In the genomic region with DNA sequence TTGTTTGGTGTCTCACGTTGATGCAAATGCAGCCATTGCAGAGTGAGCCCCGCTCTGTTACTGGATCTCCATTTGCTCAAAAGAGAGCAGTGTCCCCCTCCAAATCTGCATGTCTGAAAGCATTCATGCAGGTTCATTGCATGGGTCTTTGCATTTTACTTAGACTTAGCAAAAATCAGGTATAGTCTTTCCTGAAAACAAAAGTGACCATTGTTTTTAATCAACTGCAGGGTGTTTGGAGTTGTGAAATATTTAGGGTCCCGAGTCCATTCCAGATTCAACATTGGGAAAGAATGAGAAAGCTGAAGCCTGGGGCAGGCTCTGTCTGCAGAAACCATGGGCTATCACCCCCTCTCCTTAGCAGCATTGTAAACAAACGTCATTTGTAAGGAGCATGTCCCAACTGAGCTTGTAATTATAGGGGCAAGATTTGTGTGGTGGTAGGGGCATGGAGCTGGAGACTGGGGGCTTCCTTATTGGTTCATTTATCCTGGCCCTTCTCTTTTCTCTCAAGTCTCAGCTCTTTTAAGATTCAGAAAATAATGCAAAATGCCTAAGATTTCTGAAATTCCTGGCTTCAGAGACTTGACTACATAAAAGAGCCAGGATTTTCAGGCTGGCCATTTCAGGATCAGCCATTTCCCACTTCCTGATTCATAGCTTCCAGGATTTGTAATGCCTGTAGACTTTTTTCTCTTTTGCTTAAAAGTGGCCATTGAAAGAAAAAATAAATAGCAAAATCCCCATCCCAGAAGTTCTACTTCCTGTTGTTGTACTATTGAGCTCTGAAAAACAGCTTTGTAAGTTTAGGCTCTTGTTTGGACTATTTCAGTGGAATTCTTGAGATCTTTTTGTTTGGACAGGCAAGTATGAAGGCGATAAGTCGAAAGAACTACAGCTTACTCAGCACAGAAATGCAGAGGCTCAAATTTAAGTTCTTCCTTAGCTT, we compare ENCODE assay signal across 11 cellular contexts. TPM values are rescaled to one million over a fixed set of nuclear protein-coding genes. Genes with fewer than 3 reads are reported as not detected.
DNase-seq lines count a peak whose midpoint lies in the region; ATAC-seq and TF ChIP-seq lines count a peak whose summit lies in the region.
"Had no signal": no experiment of that assay in that cellular context is flagged by ENCODE, and none has a peak within 500 bp of the region (broad histone marks: within the 10 kb centered on the region; RNA-seq: fewer than 3 reads in every experiment).

No MANE protein-coding gene starts in this region.

- no peak overlapping the region for H2AK9ac ChIP-seq in IMR-90 (replicated peaks; ENCODE audit: low read depth, low read length, poor library complexity)

- H4K91ac ChIP-seq in IMR-90 (ENCODE audit: insufficient read depth, low read depth, low read length), result peak overlapping the region; percentile 20; the same call in 1 of the 2 replicates

- H3K9me1 ChIP-seq in IMR-90 (ENCODE audit: insufficient read depth, low read length), result peaks cover 41% of the 10 kb centered on the region

- H2BK120ac ChIP-seq in IMR-90 (ENCODE audit: low read depth, low read length), result peak overlapping the region; percentile 61; the same call in 1 of the 2 replicates

- H3K27ac ChIP-seq in IMR-90 (ENCODE audit: insufficient read depth, low read length), result peak overlapping the region; percentile 89
- H3K27ac ChIP-seq in coronary artery, result peak overlapping the region; percentile 78
- H3K27ac ChIP-seq in liver (ENCODE audit: low read depth in 1 of 2, low read length in 2 of 2), result peak overlapping the region; percentile 25 to 37
- peak overlapping the region; percentile 6 for H3K27ac ChIP-seq in temporal lobe (ENCODE audit: low read depth, low read length)

- ATAC-seq in IMR-90 (ENCODE audit: low read depth) (peak; percentile 67), HG02970 (IDR thresholded peaks at IDR 0.05; ENCODE audit: low FRiP score, unreplicated experiment) (no peak), GM21367 (IDR thresholded peaks at IDR 0.05; ENCODE audit: unreplicated experiment) (no peak), HG03280 (IDR thresholded peaks at IDR 0.05; ENCODE audit: unreplicated experiment) (no peak)
- ATAC-seq: natural killer cell treated with Interleukin-12 subunit alpha and Interleukin-12 subunit beta and Interleukin-15 and Interleukin-18, amount 100 ng/mL, for 72 hours had no signal

- 0 out of 2 replicates have a peak overlapping the region, but pooled peaks have one; percentile 18 for H2AK5ac ChIP-seq in IMR-90 (ENCODE audit: low read depth, low read length)

- intact Hi-C loops in IMR-90 (cut with micrococcal nuclease), result loop anchor here (5.0 kb wide), 1 partner anchor 56 kb away; no protein-coding TSS in a partner anchor

- WGBS in IMR-90 (ENCODE audit: extremely low coverage in 2 of 2, insufficient read length in 1 of 2), 2 experiments, result no CpG with 5 or more reads among the region's 6 CpGs
- 35% methylated on average over 6 of the region's 6 CpGs for WGBS in liver

- H3K4ac ChIP-seq in IMR-90 (ENCODE audit: low read depth, low read length), result peak overlapping the region; percentile 72

- no peak for TF ChIP-seq POLR2A in IMR-90 (IDR thresholded peaks at IDR 0.05; ENCODE audit: low read depth, low read length)

- H2BK15ac ChIP-seq in IMR-90 (ENCODE audit: low read depth, low read length), result peak overlapping the region; percentile 11; the same call in 1 of the 3 replicates

- DNase-seq in IMR-90, result peak; percentile 69
- no peak for DNase-seq in coronary artery (ENCODE audit: low spot score)
- DNase-seq in OCI-M2 (lab: John Stamatoyannopoulos, UW; ENCODE audit: unreplicated experiment), result no peak
- DNase-seq: central memory CD4-positive, alpha-beta T cell; stimulated activated CD8-positive, alpha-beta memory T cell treated with anti-CD3 and anti-CD28 coated beads, Interleukin-4, amount 100 ng/mL, for 48 hours had no signal

- H4K5ac ChIP-seq in IMR-90 (ENCODE audit: low read depth, low read length), result no peak overlapping the region

- no peak overlapping the region for H3K4me3 ChIP-seq in IMR-90 (ENCODE audit: insufficient read depth, low read depth, low read length)
- H3K4me3 ChIP-seq in coronary artery, result peak overlapping the region; percentile 43
- H3K4me3 ChIP-seq in liver (ENCODE audit: low read depth in 1 of 3, low read length in 3 of 3), result no peak overlapping the region

- TF ChIP-seq RAD21 in IMR-90 (IDR thresholded peaks at IDR 0.05; ENCODE audit: low read length), result no peak
- no peak for TF ChIP-seq RAD21 in liver (IDR thresholded peaks at IDR 0.05)

- H3K36me3 ChIP-seq in IMR-90 (ENCODE audit: control insufficient read depth, insufficient read depth, low read length) (no peaks in the 10 kb centered on the region), liver (ENCODE audit: control insufficient read depth in 4 of 4, insufficient read depth in 3 of 4, low read depth in 1 of 4, low read length in 3 of 4) (no peaks in the 10 kb centered on the region)

- H3K4me2 ChIP-seq in IMR-90 (ENCODE audit: low read depth, low read length), result peak overlapping the region; percentile 87

- peaks cover 18 to 83% of the 10 kb centered on the region in 2 experiments for H3K79me1 ChIP-seq in IMR-90 (ENCODE audit: low read depth in 1 of 2, low read length in 2 of 2)

- POLR2A ChIA-PET in IMR-90 (lab: Charles Lee; ENCODE audit: unreplicated experiment), result no interaction called here

- H3K4me1 ChIP-seq in IMR-90 (ENCODE audit: control insufficient read depth, insufficient read depth, low read length) (peaks cover 46% of the 10 kb centered on the region), liver (ENCODE audit: control insufficient read depth in 4 of 4, insufficient read depth in 4 of 4, low read length in 3 of 4) (peaks cover 0 to 2% (median 0%) of the 10 kb centered on the region in 4 donors)

- H2BK20ac ChIP-seq in IMR-90 (ENCODE audit: low read depth, low read length), result no peak overlapping the region

- peak overlapping the region; percentile 35; the same call in 1 of the 2 replicates for H3K9ac ChIP-seq in IMR-90 (ENCODE audit: low read depth, low read length)
- peak overlapping the region in 1 of 2 donors; percentile 13 for H3K9ac ChIP-seq in liver (ENCODE audit: low read depth in 1 of 2, low read length in 2 of 2)

- peak overlapping the region in 1 of 2 experiments; percentile 31; a peak in 1 of 4 replicates for H4K8ac ChIP-seq in IMR-90 (ENCODE audit: low read depth in 2 of 2, low read length in 2 of 2)

- H4K20me1 ChIP-seq in IMR-90 (ENCODE audit: insufficient read depth, low read length), result peaks cover 87% of the 10 kb centered on the region

- peak overlapping the region; percentile 70 for H3K23ac ChIP-seq in IMR-90 (ENCODE audit: low read depth, low read length)

- H3K56ac ChIP-seq in IMR-90 (ENCODE audit: extremely low read depth, insufficient read depth, low read length), result peak overlapping the region; percentile 46; the same call in 1 of the 2 replicates

- CTCF ChIA-PET in IMR-90 (lab: Yijun Ruan, JAX), result interaction anchor here (0.7 to 1.9 kb wide), 6 partner anchors 10 to 434 kb away, joined by 3 to 6 read pairs (median 4); no protein-coding TSS in a partner anchor

- H2AFZ ChIP-seq in IMR-90 (replicated peaks; ENCODE audit: low read length, poor library complexity), result no peak overlapping the region

- no peak for TF ChIP-seq CTCF in IMR-90 (conservative IDR thresholded peaks at IDR 0.05; ENCODE audit: low read depth, low read length)
- no peak for TF ChIP-seq CTCF in coronary artery (IDR thresholded peaks at IDR 0.05)
- no peak for TF ChIP-seq CTCF in liver (IDR thresholded peaks at IDR 0.05; ENCODE audit: low read depth, low read length, missing input control)

- in situ Hi-C loops in IMR-90 (cut with MboI; ENCODE audit: low sequenced_read_pairs), result no loop called here

- peak overlapping the region; percentile 40 for H3K14ac ChIP-seq in IMR-90 (replicated peaks; ENCODE audit: low read depth, low read length)

- peak overlapping the region; percentile 39 for H3K18ac ChIP-seq in IMR-90 (ENCODE audit: low read depth, low read length)

- H2BK5ac ChIP-seq in IMR-90 (ENCODE audit: low read depth, low read length, poor library complexity, severe bottlenecking), result peak overlapping the region; percentile 85

- H3K27me3 ChIP-seq in IMR-90 (ENCODE audit: control insufficient read depth, insufficient read depth, low read length), result no peaks in the 10 kb centered on the region
- no peaks in the 10 kb centered on the region for H3K27me3 ChIP-seq in liver (ENCODE audit: control insufficient read depth in 4 of 4, insufficient read depth in 4 of 4, low read length in 3 of 4)

- no peaks in the 10 kb centered on the region for H3K9me3 ChIP-seq in IMR-90 (ENCODE audit: control insufficient read depth, insufficient read depth, low read length)
- H3K9me3 ChIP-seq in liver (ENCODE audit: control insufficient read depth in 4 of 4, low read length in 3 of 4), result no peaks in the 10 kb centered on the region

- dilution Hi-C loops in IMR-90 (cut with HindIII; ENCODE audit: low sequenced_read_pairs, unreplicated experiment), result no loop called here

- no TSS peak for BruUV-seq in IMR-90 (replicated peaks; lab: Mats Ljungman, UMichigan)

TF ChIP-seq in IMR-90, 13 proteins besides CTCF, POLR2A, EP300 and RAD21 (continues in another document):
- TF ChIP-seq, protein P1, sequence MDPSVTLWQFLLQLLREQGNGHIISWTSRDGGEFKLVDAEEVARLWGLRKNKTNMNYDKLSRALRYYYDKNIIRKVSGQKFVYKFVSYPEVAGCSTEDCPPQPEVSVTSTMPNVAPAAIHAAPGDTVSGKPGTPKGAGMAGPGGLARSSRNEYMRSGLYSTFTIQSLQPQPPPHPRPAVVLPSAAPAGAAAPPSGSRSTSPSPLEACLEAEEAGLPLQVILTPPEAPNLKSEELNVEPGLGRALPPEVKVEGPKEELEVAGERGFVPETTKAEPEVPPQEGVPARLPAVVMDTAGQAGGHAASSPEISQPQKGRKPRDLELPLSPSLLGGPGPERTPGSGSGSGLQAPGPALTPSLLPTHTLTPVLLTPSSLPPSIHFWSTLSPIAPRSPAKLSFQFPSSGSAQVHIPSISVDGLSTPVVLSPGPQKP (IDR thresholded peaks at IDR 0.05; ENCODE audit: borderline replicate concordance, low read depth, low read length), result no peak

TF ChIP-seq in liver, 16 proteins besides CTCF, POLR2A, EP300 and RAD21:
- TF ChIP-seq FOXA2 (IDR thresholded peaks at IDR 0.05), result no peak
- TF ChIP-seq YY1 (IDR thresholded peaks at IDR 0.05), result peak; percentile 43

RNA-seq across cellular contexts. Expression of gene IGF1R, which starts 23.0 kb away (rescaled TPM):
- total RNA-seq in IMR-90 (2012; rRNA removed) (24.9 and 26.7 TPM in 2 replicates), liver (10 to 100 TPM in 1 of 2 donors, 1 to 10 TPM in 1; 5.7 to 10.3 TPM), temporal lobe (46.0 TPM)
- polyA plus RNA-seq in IMR-90 (2012; rRNA removed) (24.0 and 27.1 TPM in 2 replicates), liver (under 1 TPM; 0.69 to 0.71 TPM)
- 27.6 and 28.1 TPM in 2 replicates for polyA plus RNA-seq in IMR-90 (2012; cell fraction: cytosol; rRNA removed)
- 41.3 and 50.6 TPM in 2 replicates for polyA plus RNA-seq in IMR-90 (2012; cell fraction: nucleus; rRNA removed; ENCODE audit: low replicate concordance)

Comparison
In these comparisons a context has a peak if more than half of its experiments do, and no peak if none do; other contexts are left out.
1. H3K27ac ChIP-seq: peak in every context shown above with its lines; median percentile 89 in IMR-90; 78 in coronary artery; 31 in liver; 6 in temporal lobe.